In the genomic region with DNA sequence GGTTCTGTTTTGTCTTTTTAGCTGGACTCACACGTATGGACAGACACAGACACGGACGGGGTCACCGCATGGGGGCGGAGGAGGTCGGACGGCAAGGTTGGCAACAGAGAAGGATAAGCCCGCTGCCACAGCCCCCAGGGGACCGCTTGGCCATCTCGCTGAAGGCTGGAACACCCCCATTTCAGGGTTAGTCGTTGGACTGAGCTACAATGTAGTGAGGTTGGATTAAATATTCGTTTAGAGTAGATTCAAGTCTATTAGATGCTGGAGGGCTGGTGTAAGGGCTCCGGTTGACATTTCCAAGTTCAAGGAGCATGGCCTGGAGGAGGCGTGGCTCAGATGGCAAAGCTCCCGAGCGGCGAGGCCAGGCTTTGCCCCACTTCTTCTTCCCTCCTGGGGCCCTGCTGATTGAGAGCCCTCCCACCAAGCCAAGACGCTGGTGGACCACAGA, we compare ENCODE assay signal across 2 cellular contexts.
TF ChIP-seq lines count a peak whose summit lies in the region.

No MANE protein-coding gene starts in this region.

TF ChIP-seq in K562, 482 proteins besides CTCF, POLR2A, EP300 and RAD21:
- TF ChIP-seq TBL1XR1 (IDR thresholded peaks at IDR 0.05; ENCODE audit: low read length in 2 of 2) = no peak
- TF ChIP-seq NR2C1 (IDR thresholded peaks at IDR 0.05) = peak; percentile 56
- TF ChIP-seq NR2C1 (tag; IDR thresholded peaks at IDR 0.05) = peak; percentile 46; the same call in 1 of the 2 replicates

TF ChIP-seq in HepG2, 621 proteins besides CTCF, POLR2A, EP300 and RAD21:
- TF ChIP-seq ZBTB38 (CRISPR knock-in tag; IDR thresholded peaks at IDR 0.05) = 0 out of 2 replicates have a peak, but pooled peaks have one; percentile 3
- TF ChIP-seq ZNF740 (CRISPR knock-in tag; IDR thresholded peaks at IDR 0.05) = no peak
TF ChIP-seq in HepG2: peak in this region for 1.
